In the genomic region with DNA sequence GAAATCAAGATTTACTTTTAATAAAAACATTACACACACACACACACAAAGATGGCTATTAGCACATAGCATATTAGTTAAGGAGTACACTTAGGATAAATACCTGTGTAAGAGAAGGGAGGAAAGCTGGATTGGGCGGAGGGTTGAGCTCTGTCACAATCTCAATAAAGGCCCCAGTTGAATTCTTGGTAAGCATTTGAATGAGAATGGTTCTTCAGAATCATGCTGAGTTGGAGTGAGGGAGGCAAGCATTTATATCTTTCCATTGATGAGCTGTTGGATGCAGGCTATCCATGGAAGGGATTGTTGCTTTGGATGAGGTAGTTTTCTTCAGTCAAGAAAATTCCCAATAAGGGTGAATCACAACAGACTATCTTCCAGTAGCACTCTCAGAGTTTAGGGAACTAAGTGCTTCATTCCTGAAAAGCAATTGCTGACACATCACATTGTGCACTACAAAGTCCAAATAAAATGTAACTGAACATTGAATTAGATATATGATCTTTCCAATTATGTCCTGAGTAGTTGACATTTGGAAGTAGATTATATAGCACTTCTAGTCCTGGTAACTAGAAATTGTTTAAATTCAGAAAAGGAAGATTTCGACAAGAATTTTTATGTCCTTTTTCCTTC, we compare ENCODE assay signal across 16 cellular contexts.
"Had no signal": no experiment of that assay in that cellular context is flagged by ENCODE, and none has a peak within 500 bp of the region (broad histone marks: within the 10 kb centered on the region; RNA-seq: fewer than 3 reads in every experiment).

No MANE protein-coding gene starts in this region.

- H3K27ac ChIP-seq: coronary artery, gastrocnemius medialis, heart right ventricle, psoas muscle, sigmoid colon, upper lobe of left lung had no signal

- H3K4me3 Mint-ChIP-seq: activated B cell treated with CpG ODN at 0.5 μM for 24 hours; activated CD4-positive, alpha-beta T cell treated with anti-CD3 and anti-CD28 coated beads, Interleukin-2, amount 10 ng/mL, durations not matched to agents 7 days and 5 days; activated naive CD4-positive, alpha-beta T cell treated with anti-CD3 and anti-CD28 coated beads, Interleukin-2, amount 10 ng/mL, durations not matched to agents 7 days and 5 days; natural killer cell treated with Interleukin-12 subunit alpha and Interleukin-12 subunit beta and Interleukin-15 and Interleukin-18, amount 100 ng/mL, for 72 hours; stimulated activated naive CD8-positive, alpha-beta T cell treated with anti-CD3 and anti-CD28 coated beads, Interleukin-15, Interleukin-2, amounts not matched to agents 100 ng/mL and 50 ng/mL, for 24 hours had no signal

- H3K27me3 ChIP-seq: gastrocnemius medialis, heart right ventricle, sigmoid colon, upper lobe of left lung had no signal

- H3K4me1 Mint-ChIP-seq: activated B cell treated with CpG ODN at 0.5 μM for 24 hours; activated CD4-positive, alpha-beta T cell treated with anti-CD3 and anti-CD28 coated beads, Interleukin-2, amount 10 ng/mL, durations not matched to agents 7 days and 5 days; activated naive CD4-positive, alpha-beta T cell treated with anti-CD3 and anti-CD28 coated beads, Interleukin-2, amount 10 ng/mL, durations not matched to agents 7 days and 5 days had no signal

- H3K27me3 Mint-ChIP-seq: stimulated activated naive CD8-positive, alpha-beta T cell treated with anti-CD3 and anti-CD28 coated beads, Interleukin-15, Interleukin-2, amounts not matched to agents 100 ng/mL and 50 ng/mL, for 24 hours had no signal

- ATAC-seq: gastrocnemius medialis; heart right ventricle; natural killer cell treated with Interleukin-12 subunit alpha and Interleukin-12 subunit beta and Interleukin-15 and Interleukin-18, amount 100 ng/mL, for 72 hours; psoas muscle had no signal

- H3K9me3 ChIP-seq: gastrocnemius medialis, psoas muscle, sigmoid colon had no signal

- H3K4me3 ChIP-seq: coronary artery, gastrocnemius medialis, heart right ventricle, psoas muscle, sigmoid colon, upper lobe of left lung had no signal

- DNase-seq: activated B cell treated with CpG ODN at 0.5 μM for 24 hours; activated CD4-positive, alpha-beta T cell treated with anti-CD3 and anti-CD28 coated beads, Interleukin-2, amount 10 ng/mL, durations not matched to agents 7 days and 5 days; activated naive CD4-positive, alpha-beta T cell treated with anti-CD3 and anti-CD28 coated beads, Interleukin-2, amount 10 ng/mL, durations not matched to agents 7 days and 5 days; activated T-cell treated with anti-CD3 and anti-CD28 coated beads for 4 hours; effector CD8-positive, alpha-beta T cell; gastrocnemius medialis; heart right ventricle; occipital lobe; psoas muscle; sigmoid colon; stimulated activated CD4-positive, alpha-beta T cell treated with anti-CD3 and anti-CD28 coated beads, Interleukin-2, amount 100 ng/mL, for 48 hours; upper lobe of left lung had no signal

- H3K36me3 Mint-ChIP-seq: activated naive CD4-positive, alpha-beta T cell treated with anti-CD3 and anti-CD28 coated beads, Interleukin-2, amount 10 ng/mL, durations not matched to agents 7 days and 5 days; natural killer cell treated with Interleukin-12 subunit alpha and Interleukin-12 subunit beta and Interleukin-15 and Interleukin-18, amount 100 ng/mL, for 72 hours had no signal

- H3K27ac Mint-ChIP-seq: activated B cell treated with CpG ODN at 0.5 μM for 24 hours; activated CD4-positive, alpha-beta T cell treated with anti-CD3 and anti-CD28 coated beads, Interleukin-2, amount 10 ng/mL, durations not matched to agents 7 days and 5 days; activated naive CD4-positive, alpha-beta T cell treated with anti-CD3 and anti-CD28 coated beads, Interleukin-2, amount 10 ng/mL, durations not matched to agents 7 days and 5 days; activated T-helper 2 cell treated with anti-CD3 and anti-CD28 coated beads, Interferon-gamma antibody, Interleukin-2, Interleukin-4, amounts not matched to agents 10 μg/mL and 5 μg/mL and 100 μg/mL, durations not matched to agents 14 hours and 24 hours and 36 hours; natural killer cell treated with Interleukin-12 subunit alpha and Interleukin-12 subunit beta and Interleukin-15 and Interleukin-18, amount 100 ng/mL, for 72 hours; stimulated activated naive CD8-positive, alpha-beta T cell treated with anti-CD3 and anti-CD28 coated beads, Interleukin-15, Interleukin-2, amounts not matched to agents 100 ng/mL and 50 ng/mL, for 24 hours had no signal

- H3K36me3 ChIP-seq: gastrocnemius medialis, heart right ventricle, sigmoid colon, upper lobe of left lung had no signal

- H3K9me3 Mint-ChIP-seq: activated naive CD4-positive, alpha-beta T cell treated with anti-CD3 and anti-CD28 coated beads, Interleukin-2, amount 10 ng/mL, durations not matched to agents 7 days and 5 days; activated T-helper 2 cell treated with anti-CD3 and anti-CD28 coated beads, Interferon-gamma antibody, Interleukin-2, Interleukin-4, amounts not matched to agents 10 μg/mL and 5 μg/mL and 100 μg/mL, durations not matched to agents 14 hours and 24 hours and 36 hours; natural killer cell treated with Interleukin-12 subunit alpha and Interleukin-12 subunit beta and Interleukin-15 and Interleukin-18, amount 100 ng/mL, for 72 hours; stimulated activated naive CD8-positive, alpha-beta T cell treated with anti-CD3 and anti-CD28 coated beads, Interleukin-15, Interleukin-2, amounts not matched to agents 100 ng/mL and 50 ng/mL, for 24 hours had no signal

- H3K4me1 ChIP-seq: gastrocnemius medialis, heart right ventricle, psoas muscle had no signal
